In genomic region chr3:186644683-186645082, GRCh38 we compare ENCODE assay signal across 1 cellular context.
TF ChIP-seq lines count a peak whose summit lies in the region.

No MANE protein-coding gene starts in this region.

TF ChIP-seq in HepG2, 621 proteins besides CTCF, POLR2A, EP300 and RAD21:
- TF ChIP-seq CEBPB (IDR thresholded peaks at IDR 0.05; ENCODE audit: borderline replicate concordance, low read depth, low read length): peak; percentile 51
- no peak for TF ChIP-seq SNAI1 (CRISPR knock-in tag; IDR thresholded peaks at IDR 0.05; ENCODE audit: borderline replicate concordance)
- no peak for TF ChIP-seq MTA1 (CRISPR knock-in tag; IDR thresholded peaks at IDR 0.05; ENCODE audit: borderline replicate concordance)
